In the genomic region with DNA sequence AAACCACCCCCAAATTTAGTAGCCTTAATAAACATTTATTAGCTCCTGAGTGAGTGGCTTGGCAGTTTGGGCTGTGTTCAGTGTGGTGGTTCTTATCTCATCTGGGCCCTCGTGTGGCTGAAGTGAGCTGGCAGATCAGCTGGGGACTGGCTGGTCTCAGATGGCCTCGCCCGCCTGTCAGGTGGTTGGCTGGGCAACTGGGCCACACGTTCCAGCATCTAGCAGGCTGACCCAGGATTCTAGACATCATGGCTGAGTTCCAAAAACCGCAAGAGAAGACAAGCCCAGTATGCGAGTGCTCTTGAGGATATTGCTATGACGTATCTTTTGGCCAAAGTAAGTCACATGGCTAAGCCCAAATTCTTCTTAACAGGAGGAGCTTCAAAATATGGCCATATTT, we compare ENCODE assay signal across 9 cellular contexts. TPM values are rescaled to one million over a fixed set of nuclear protein-coding genes. Genes with fewer than 3 reads are reported as not detected.
A peak's percentile ranks its signal among the peaks of the same experiment; 100 is the strongest.
DNase-seq lines count a peak whose midpoint lies in the region; ATAC-seq, FAIRE-seq and TF ChIP-seq lines count a peak whose summit lies in the region.
"Had no signal": no experiment of that assay in that cellular context is flagged by ENCODE, and none has a peak within 500 bp of the region (broad histone marks: within the 10 kb centered on the region; RNA-seq: fewer than 3 reads in every experiment).

No MANE protein-coding gene starts in this region.

- H3K27me3 Mint-ChIP-seq in activated CD4-positive, alpha-beta T cell treated with anti-CD3 and anti-CD28 coated beads, Interleukin-2, amount 10 ng/mL, durations not matched to agents 24 days and 14 days = no peaks in the 10 kb centered on the region

- no peak overlapping the region for H3K4me3 ChIP-seq in fibroblast of the aortic adventitia (ENCODE audit: low read depth, low read length)

- DNase-seq in Daoy (ENCODE audit: low read depth) (peak; percentile 84), RCC 7860 (ENCODE audit: low spot score) (peak; percentile 93), fibroblast of the aortic adventitia (ENCODE audit: low read depth) (peak; percentile 99), posterior vena cava (ENCODE audit: low spot score) (peak; percentile 92), NCI-H345 (lab: John Stamatoyannopoulos, UW) (no peak)
- DNase-seq in activated CD4-positive, alpha-beta T cell treated with anti-CD3 and anti-CD28 coated beads, Interleukin-2, amount 10 ng/mL, durations not matched to agents 24 days and 14 days = no peak

- no peak overlapping the region for H3K4me3 Mint-ChIP-seq in activated CD4-positive, alpha-beta T cell treated with anti-CD3 and anti-CD28 coated beads, Interleukin-2, amount 10 ng/mL, durations not matched to agents 24 days and 14 days

- no peaks in the 10 kb centered on the region for H3K9me3 Mint-ChIP-seq in activated CD4-positive, alpha-beta T cell treated with anti-CD3 and anti-CD28 coated beads, Interleukin-2, amount 10 ng/mL, durations not matched to agents 24 days and 14 days

- peaks cover 42% of the 10 kb centered on the region for H3K36me3 Mint-ChIP-seq in activated CD4-positive, alpha-beta T cell treated with anti-CD3 and anti-CD28 coated beads, Interleukin-2, amount 10 ng/mL, durations not matched to agents 24 days and 14 days (ENCODE audit: low read depth)

- intact Hi-C loops in posterior vena cava (cut with DNase I) = no loop called here
- intact Hi-C loops in activated CD4-positive, alpha-beta T cell treated with anti-CD3 and anti-CD28 coated beads, Interleukin-2, amount 10 ng/mL, durations not matched to agents 24 days and 14 days (cut with micrococcal nuclease) = no loop called here

- TF ChIP-seq CTCF in fibroblast of the aortic adventitia (IDR thresholded peaks at IDR 0.05; ENCODE audit: insufficient read depth, low read length) = peak; percentile 29

- peak; percentile 84 for FAIRE-seq in RCC 7860 (lab: Jason Lieb, UNC)
- FAIRE-seq: colon had no signal

- ATAC-seq in HG02678 (IDR thresholded peaks at IDR 0.05; ENCODE audit: unreplicated experiment) (no peak), GM21360 (IDR thresholded peaks at IDR 0.05; ENCODE audit: unreplicated experiment) (no peak)

- H3K27ac Mint-ChIP-seq in activated CD4-positive, alpha-beta T cell treated with anti-CD3 and anti-CD28 coated beads, Interleukin-2, amount 10 ng/mL, durations not matched to agents 24 days and 14 days = no peak overlapping the region

- H3K4me1 Mint-ChIP-seq in activated CD4-positive, alpha-beta T cell treated with anti-CD3 and anti-CD28 coated beads, Interleukin-2, amount 10 ng/mL, durations not matched to agents 24 days and 14 days = peaks cover 12% of the 10 kb centered on the region

RNA-seq across cellular contexts. Expression of gene EIF2S2, which starts 28.9 kb away (rescaled TPM):
- 127 and 165 TPM in 2 replicates for total RNA-seq in Daoy (2014; rRNA removed; shearing (Covaris generic))
- total RNA-seq in fibroblast of the aortic adventitia (ENCODE audit: low replicate concordance) (148 and 223 TPM in 2 replicates), posterior vena cava (10 to 100 TPM; 45.0 to 50.2 TPM)
- total RNA-seq in activated CD4-positive, alpha-beta T cell treated with anti-CD3 and anti-CD28 coated beads, Interleukin-2, amount 10 ng/mL, durations not matched to agents 24 days and 14 days = 106 and 107 TPM in 2 replicates

Comparison
In these comparisons a context has a peak if more than half of its experiments do, and no peak if none do; other contexts are left out.
1. DNase-seq: peak in Daoy (single experiment), RCC 7860 (single experiment), fibroblast of the aortic adventitia (single experiment) and posterior vena cava (single experiment); none in activated CD4-positive, alpha-beta T cell treated with anti-CD3 and anti-CD28 coated beads, Interleukin-2, amount 10 ng/mL, durations not matched to agents 24 days and 14 days (single experiment) and NCI-H345 (single experiment).